34 cellular contexts compared by ENCODE assay signal in genomic region chr11:93212094-93212493, GRCh38. TPM values are rescaled to one million over a fixed set of nuclear protein-coding genes. Genes with fewer than 3 reads are reported as not detected.
DNase-seq lines count a peak whose midpoint lies in the region; ATAC-seq, FAIRE-seq and TF ChIP-seq lines count a peak whose summit lies in the region.
"Had no signal": no experiment of that assay in that cellular context is flagged by ENCODE, and none has a peak within 500 bp of the region (broad histone marks: within the 10 kb centered on the region; RNA-seq: fewer than 3 reads in every experiment).

No MANE protein-coding gene starts in this region.

- H3K9me1 ChIP-seq in K562 (ENCODE audit: control insufficient read depth, insufficient read depth, low read length), result no peaks in the 10 kb centered on the region

- no peak overlapping the region for H3K4me3 ChIP-seq in A549
- no peak overlapping the region for H3K4me3 ChIP-seq in K562
- H3K4me3 ChIP-seq: BLaER1; BLaER1 treated with 17β-estradiol and CSF1 and Interleukin-3, amounts not matched to agents 10 nM and 100 nM had no signal

- H3K4me2 ChIP-seq in A549 (no peak overlapping the region), K562 (ENCODE audit: insufficient read depth, low read length) (no peak overlapping the region)
- H3K4me2 ChIP-seq: BLaER1; BLaER1 treated with 17β-estradiol and CSF1 and Interleukin-3, amounts not matched to agents 10 nM and 100 nM had no signal

- TF ChIP-seq POLR2A in A549 (IDR thresholded peaks at IDR 0.05; ENCODE audit: low read length) (no peak), K562 (conservative IDR thresholded peaks at IDR 0.05) (no peak)

- WGBS in A549 (ENCODE audit: missing lambda C conversion rate), result 39% methylated on average over 4 of the region's 4 CpGs
- WGBS in K562 (ENCODE audit: insufficient coverage, low coverage, missing lambda C conversion rate), result 0% methylated on average over 4 of the region's 4 CpGs

- H3K27ac ChIP-seq in A549 (no peak overlapping the region), K562 (ENCODE audit: extremely low read depth, low read depth, low read length) (no peak overlapping the region)
- H3K27ac ChIP-seq: 22Rv1; BLaER1; BLaER1 treated with 17β-estradiol and CSF1 and Interleukin-3, amounts not matched to agents 10 nM and 100 nM; C4-2B had no signal

- intact Hi-C loops in K562 (cut with micrococcal nuclease), result no loop called here

- TF ChIP-seq CTCF in A549 (IDR thresholded peaks at IDR 0.05), result no peak
- TF ChIP-seq CTCF in K562 (IDR thresholded peaks at IDR 0.05 in 2 of 3, conservative IDR thresholded peaks at IDR 0.05 in 1 of 3; ENCODE audit: insufficient read depth in 2 of 3, low read depth in 1 of 3, low read length in 3 of 3), result no peak

- CTCF ChIA-PET in A549 (lab: Yijun Ruan, JAX) (interaction anchor here (1.0 to 2.7 kb wide), 2 partner anchors 14 to 270 kb away, joined by 3 to 9 read pairs; no protein-coding TSS in a partner anchor), K562 (lab: Yijun Ruan, JAX; ENCODE audit: low intra/inter-chr PET ratio) (no interaction called here)

- no peaks in the 10 kb centered on the region for H3K4me1 ChIP-seq in A549
- no peaks in the 10 kb centered on the region for H3K4me1 ChIP-seq in K562 (replicated peaks in 1 of 2; ENCODE audit: control insufficient read depth in 2 of 2, insufficient read depth in 2 of 2, low read length in 2 of 2)
- H3K4me1 ChIP-seq: BLaER1, Caco-2 had no signal

- no peaks in the 10 kb centered on the region for H3K9me3 ChIP-seq in A549
- H3K9me3 ChIP-seq in K562 (replicated peaks; ENCODE audit: control insufficient read depth, insufficient read depth, low read depth, low read length), result no peaks in the 10 kb centered on the region

- no peaks in the 10 kb centered on the region for H3K36me3 ChIP-seq in K562 (ENCODE audit: control insufficient read depth, insufficient read depth, low read length)
- H3K36me3 ChIP-seq: BE2C; BLaER1; BLaER1 treated with 17β-estradiol and CSF1 and Interleukin-3, amounts not matched to agents 10 nM and 100 nM had no signal

- no peaks in the 10 kb centered on the region for H3K27me3 ChIP-seq in K562 (ENCODE audit: control insufficient read depth in 2 of 2, insufficient read depth in 2 of 2, low read length in 2 of 2)
- H3K27me3 ChIP-seq: BE2C; BLaER1; BLaER1 treated with 17β-estradiol and CSF1 and Interleukin-3, amounts not matched to agents 10 nM and 100 nM had no signal

- POLR2A ChIA-PET in A549 (lab: Yijun Ruan, JAX) (no interaction called here), K562 (lab: Yijun Ruan, JAX) (no interaction called here)

- no peak overlapping the region for H3K9ac ChIP-seq in K562 (ENCODE audit: insufficient read depth in 1 of 2, low read depth in 2 of 2, low read length in 2 of 2)
- H3K9ac ChIP-seq: BLaER1; BLaER1 treated with 17β-estradiol and CSF1 and Interleukin-3, amounts not matched to agents 10 nM and 100 nM had no signal

- H2AFZ ChIP-seq in K562 (ENCODE audit: low read depth, low read length), result no peak overlapping the region

- ATAC-seq in A549, result no peak
- ATAC-seq in K562, result no peak
- ATAC-seq: CD8-positive, alpha-beta T cell had no signal

- H4K20me1 ChIP-seq in K562 (replicated peaks; ENCODE audit: control insufficient read depth, insufficient read depth, low read length), result no peaks in the 10 kb centered on the region
- H4K20me1 ChIP-seq: BLaER1; BLaER1 treated with 17β-estradiol and CSF1 and Interleukin-3, amounts not matched to agents 10 nM and 100 nM had no signal

- in situ Hi-C loops in K562 (cut with MboI), result no loop called here

- DNase-seq in DMS53 treated with DMSO at 0.1 percent for 48 hours (lab: John Stamatoyannopoulos, UW; ENCODE audit: unreplicated experiment), result peak; percentile 27
- no peak for DNase-seq in DMS53 (lab: John Stamatoyannopoulos, UW)
- DNase-seq in DMS79 treated with DMSO at 0.1 percent for 48 hours (lab: John Stamatoyannopoulos, UW), result peak; percentile 67
- no peak for DNase-seq in DMS79 (lab: John Stamatoyannopoulos, UW)
- no peak for DNase-seq in A549 (ENCODE audit: low read depth in 1 of 2, low spot score in 1 of 2)
- no peak for DNase-seq in K562 (ENCODE audit: extremely low read depth in 1 of 4, low spot score in 3 of 4)
- DNase-seq in NAMALWA (ENCODE audit: low spot score), result no peak
- no peak for DNase-seq in activated CD4-positive, alpha-beta T cell treated with anti-CD3 and anti-CD28 coated beads for 48 hours
- DNase-seq: 8988T; ACHN; AML-193; BE2C; C1 segment of cervical spinal cord; Caco-2; Calu3; CD4-positive, alpha-beta memory T cell; CD4-positive, alpha-beta T cell; CD4-positive, CD25-positive, alpha-beta regulatory T cell; CD8-positive, alpha-beta memory T cell; CD8-positive, alpha-beta T cell; COR-L47; DMS 273 treated with DMSO at 0.1 percent for 48 hours; DMS153; DND-41; EL; GDM1; GF-D8 had no signal

- FAIRE-seq in A549 (lab: Jason Lieb, UNC) (no peak), K562 (lab: Jason Lieb, UNC) (no peak)
- FAIRE-seq: A204.1, D721Med, G401.6 had no signal

- no TSS peak for BruUV-seq in K562 (replicated peaks; lab: Mats Ljungman, UMichigan)

- TF ChIP-seq RAD21 in A549 (conservative IDR thresholded peaks at IDR 0.05 in 1 of 2, IDR thresholded peaks at IDR 0.05 in 1 of 2), result no peak
- no peak for TF ChIP-seq RAD21 in K562 (CRISPR knock-in tag; conservative IDR thresholded peaks at IDR 0.05 in 1 of 2, IDR thresholded peaks at IDR 0.05 in 1 of 2)

- TF ChIP-seq EP300 in A549 (IDR thresholded peaks at IDR 0.05), result no peak
- TF ChIP-seq EP300 in K562 (IDR thresholded peaks at IDR 0.05; ENCODE audit: low read length), result no peak

- no peaks in the 10 kb centered on the region for H3K79me2 ChIP-seq in K562 (ENCODE audit: control insufficient read depth, insufficient read depth, low read length)

TF ChIP-seq in A549, 52 proteins besides CTCF, POLR2A, EP300 and RAD21:
- no peak for TF ChIP-seq RCOR1 (IDR thresholded peaks at IDR 0.05; ENCODE audit: low read depth, low read length)
- peak; percentile 9 for TF ChIP-seq MAFK (IDR thresholded peaks at IDR 0.05; ENCODE audit: partially characterized antibody)

TF ChIP-seq in K562, 482 proteins besides CTCF, POLR2A, EP300 and RAD21:
- peak; percentile 55 for TF ChIP-seq C11orf30 (IDR thresholded peaks at IDR 0.05; ENCODE audit: low read depth)
- peak; percentile 67 for TF ChIP-seq NFE2 (IDR thresholded peaks at IDR 0.05; ENCODE audit: low read depth)
- no peak for TF ChIP-seq LCOR (CRISPR knock-in tag; IDR thresholded peaks at IDR 0.05)
- TF ChIP-seq ZNF785 (CRISPR knock-in tag; IDR thresholded peaks at IDR 0.05), result no peak
- no peak for TF ChIP-seq KLF16 (IDR thresholded peaks at IDR 0.05)
- peak; percentile 64 for TF ChIP-seq ZNF316 (IDR thresholded peaks at IDR 0.05)
- TF ChIP-seq MAFG (tag; conservative IDR thresholded peaks at IDR 0.05), result peak; percentile 45; the same call in 1 of the 2 replicates
- no peak for TF ChIP-seq PYGO2 (tag; IDR thresholded peaks at IDR 0.05)

RNA-seq across cellular contexts. Expression of gene SLC36A4, which starts 14.3 kb away (rescaled TPM):
- polyA plus RNA-seq in A549 (2011; rRNA removed) (24.8 and 30.5 TPM in 2 replicates), A549 (2017; fragmentation: RNase III; extraction: RNeasy Plus Mini Kit Qiagen cat#74134 plus additional on column Dnase treatment) (20.5 to 24.5 TPM (median 24.1 TPM) in 3 replicates), K562 (2011; rRNA removed) (0.65 and 5.6 TPM in 2 replicates), K562 (2014; fragmentation: Illumina TruSeq; extraction: Trizol) (7.8 and 8.0 TPM in 2 replicates), K562 (2014; fragmentation: Nextera tagmentation; extraction: Ambion mirVana) (1 to 10 TPM; 1.4 to 2.0 TPM), K562 (2014; rRNA removed) (6.4 and 6.7 TPM in 2 replicates)
- polyA plus RNA-seq in A549 (2012; cell fraction: cytosol; rRNA removed), result 6.8 and 8.2 TPM in 2 replicates
- polyA plus RNA-seq in A549 (2012; cell fraction: nucleus; rRNA removed), result 3.3 and 3.8 TPM in 2 replicates
- polyA minus RNA-seq in A549 (2011; rRNA and poly(A)+ RNA removed), result 10.2 and 11.1 TPM in 2 replicates
- total RNA-seq in K562 (2011; cell fraction: chromatin; rRNA removed; ENCODE audit: low replicate concordance), result 3.4 and 14.9 TPM in 2 replicates
- 1.8 and 2.6 TPM in 2 replicates for total RNA-seq in K562 (2011; cell fraction: nucleolus; rRNA removed)
- 5.7 and 13.4 TPM in 2 replicates for total RNA-seq in K562 (2011; cell fraction: nucleoplasm; rRNA removed)
- total RNA-seq in K562 (2014; rRNA removed) (3.0 and 7.3 TPM in 2 replicates), K562 (2014; rRNA removed; fragmentation: Illumina TruSeq; extraction: Trizol) (5.4 and 8.8 TPM in 2 replicates), K562 (2015; rRNA removed; fragmentation: Illumina TruSeq; extraction: Trizol) (4.7 and 4.9 TPM in 2 replicates), K562 (2021) (6.4 and 7.3 TPM in 2 replicates)
- polyA plus RNA-seq in K562 (2011; cell fraction: cytosol; rRNA removed), result 0.32 and 1.4 TPM in 2 replicates
- 0.46 and 2.4 TPM in 2 replicates for polyA plus RNA-seq in K562 (2011; cell fraction: nucleus; rRNA removed)
- 3.1 and 6.1 TPM in 2 replicates for polyA plus RNA-seq in K562 (2012)
- polyA minus RNA-seq in K562 (2011; rRNA and poly(A)+ RNA removed), result 1.5 and 10.3 TPM in 2 replicates
- 0.18 and 3.0 TPM in 2 replicates for polyA minus RNA-seq in K562 (2011; cell fraction: cytosol; rRNA and poly(A)+ RNA removed)
- polyA minus RNA-seq in K562 (2011; cell fraction: nucleus; rRNA and poly(A)+ RNA removed), result 0.78 and 3.2 TPM in 2 replicates

Comparison
In these comparisons a context has a peak if more than half of its experiments do, and no peak if none do; other contexts are left out.
1. DNase-seq: peak in DMS53 treated with DMSO at 0.1 percent for 48 hours (single experiment) and DMS79 treated with DMSO at 0.1 percent for 48 hours (single experiment); none in DMS53 (single experiment), DMS79 (single experiment), A549 (0 of 2), K562 (0 of 4), NAMALWA (single experiment) and activated CD4-positive, alpha-beta T cell treated with anti-CD3 and anti-CD28 coated beads for 48 hours (single experiment).